36 cellular contexts compared by ENCODE assay signal in the genomic region with DNA sequence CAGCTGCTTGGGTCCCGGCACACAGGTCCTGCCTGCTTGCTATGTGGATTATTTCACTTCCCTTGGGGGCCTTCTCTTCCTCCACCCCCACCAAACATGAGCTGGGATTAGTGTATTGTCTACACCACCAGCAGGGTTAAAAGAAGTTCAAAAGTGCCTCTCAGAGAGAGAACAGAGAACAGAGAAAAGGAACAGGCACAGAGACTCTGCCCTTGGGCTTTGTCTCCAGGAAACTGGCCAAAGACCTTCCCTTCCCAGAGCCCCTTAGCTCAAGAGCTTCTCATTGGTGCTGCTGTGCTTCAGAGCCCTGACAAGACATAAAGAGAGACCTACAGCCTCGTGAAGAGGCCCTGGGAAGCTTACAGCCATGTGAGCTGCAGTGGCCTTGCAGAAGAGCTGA. TPM values are rescaled to one million over a fixed set of nuclear protein-coding genes. Genes with fewer than 3 reads are reported as not detected.
"Had no signal": no experiment of that assay in that cellular context is flagged by ENCODE, and none has a peak within 500 bp of the region (broad histone marks: within the 10 kb centered on the region; RNA-seq: fewer than 3 reads in every experiment).

No MANE protein-coding gene starts in this region.

- H3K36me3 ChIP-seq: colonic mucosa, esophagus muscularis mucosa, gastroesophageal sphincter, heart left ventricle, left lung, neutrophil, pancreas, tibial artery had no signal

- H3K27me3 ChIP-seq: colonic mucosa, left lung, pancreas, testis had no signal

- DNase-seq: colonic mucosa; dermis blood vessel endothelial cell; effector memory CD4-positive, alpha-beta T cell; foreskin keratinocyte; heart left ventricle; kidney; left lung; mesenchymal stem cell; naive thymus-derived CD4-positive, alpha-beta T cell; pancreas; stimulated activated CD4-positive, alpha-beta T cell treated with anti-CD3 and anti-CD28 coated beads, Interleukin-12 subunit alpha, Interleukin-12 subunit beta, amount 100 ng/mL, for 4 hours; stimulated activated CD4-positive, alpha-beta T cell treated with anti-CD3 and anti-CD28 coated beads, Interleukin-1b, Interleukin-23, amount 100 ng/mL, for 48 hours; stimulated activated CD4-positive, alpha-beta T cell treated with anti-CD3 and anti-CD28 coated beads, Interleukin-4, amount 100 ng/mL, for 1 hour; stimulated activated CD8-positive, alpha-beta memory T cell treated with anti-CD3 and anti-CD28 coated beads, Interleukin-4, amount 100 ng/mL, for 48 hours; stimulated activated naive CD4-positive, alpha-beta T cell treated with Interleukin-2 at 50 U/mL for 16 hours; substantia nigra; testis; tibial artery had no signal

- ATAC-seq: foreskin keratinocyte; gastroesophageal sphincter; heart left ventricle; left lung; naive thymus-derived CD4-positive, alpha-beta T cell; pancreas; sciatic nerve had no signal

- H3K36me3 Mint-ChIP-seq: mesothelial cell of epicardium, type B pancreatic cell had no signal

- H3K27ac ChIP-seq: colonic mucosa, esophagus muscularis mucosa, foreskin keratinocyte, gastroesophageal sphincter, hepatocyte, left lung, neutrophil, pancreas, testis, tibial artery had no signal

- H3K4me3 Mint-ChIP-seq: mesothelial cell of epicardium; naive thymus-derived CD4-positive, alpha-beta T cell; type B pancreatic cell had no signal

- H3K9me3 ChIP-seq: colonic mucosa, neutrophil, pancreas, testis had no signal

- H3K4me2 ChIP-seq: hepatocyte, smooth muscle cell had no signal

- H3K4me1 Mint-ChIP-seq: mesothelial cell of epicardium had no signal

- H3K4me1 ChIP-seq: colonic mucosa, esophagus muscularis mucosa, foreskin keratinocyte, gastroesophageal sphincter, testis, tibial artery had no signal

- H3K27ac Mint-ChIP-seq: mesothelial cell of epicardium, type B pancreatic cell had no signal

- H3K4me3 ChIP-seq: colonic mucosa, esophagus muscularis mucosa, gastroesophageal sphincter, heart left ventricle, hepatocyte, left lung, pancreas, smooth muscle cell, testis, tibial artery had no signal

RNA-seq across cellular contexts. Expression of a gene that starts 7.1 kb away (rescaled TPM):
- total RNA-seq: chondrocyte; colonic mucosa; dermis blood vessel endothelial cell; endothelial cell of umbilical vein; epithelial cell of proximal tubule; esophagus muscularis mucosa; fibroblast of lung; foreskin keratinocyte; gastroesophageal sphincter; heart left ventricle; hepatocyte; kidney; left lung; lower leg skin; lung microvascular endothelial cell; mesothelial cell of epicardium; mucosa of gallbladder; naive thymus-derived CD4-positive, alpha-beta T cell; omental fat pad; posterior vena cava; smooth muscle cell; urinary bladder had no signal

RNA-seq across cellular contexts. Expression of a gene that starts 22.9 kb away (rescaled TPM):
- total RNA-seq: chondrocyte, endothelial cell of umbilical vein, epithelial cell of proximal tubule, fibroblast of lung, foreskin keratinocyte, hepatocyte, mesothelial cell of epicardium, smooth muscle cell, urinary bladder had no signal

RNA-seq across cellular contexts. Expression of a gene that starts 29.5 kb away (rescaled TPM):
- total RNA-seq: endothelial cell of umbilical vein had no signal

RNA-seq across cellular contexts. Expression of a gene that starts 38.1 kb away (rescaled TPM):
- total RNA-seq: chondrocyte, dermis blood vessel endothelial cell, endothelial cell of umbilical vein, epithelial cell of proximal tubule, fibroblast of lung, foreskin keratinocyte, hepatocyte, lung microvascular endothelial cell, mesothelial cell of epicardium, smooth muscle cell, urinary bladder had no signal
